21 cellular contexts compared by ENCODE assay signal in genomic region chr6:168071620-168072019, GRCh38. TPM values are rescaled to one million over a fixed set of nuclear protein-coding genes. Genes with fewer than 3 reads are reported as not detected.
DNase-seq lines count a peak whose midpoint lies in the region; ATAC-seq and TF ChIP-seq lines count a peak whose summit lies in the region.
"Had no signal": no experiment of that assay in that cellular context is flagged by ENCODE, and none has a peak within 500 bp of the region (broad histone marks: within the 10 kb centered on the region; RNA-seq: fewer than 3 reads in every experiment).

No MANE protein-coding gene starts in this region.

- no peaks in the 10 kb centered on the region for H3K4me1 ChIP-seq in effector memory CD4-positive, alpha-beta T cell (ENCODE audit: control insufficient read depth, insufficient read depth, low read length, poor library complexity, severe bottlenecking)
- H3K4me1 ChIP-seq: body of pancreas, left lung had no signal

- H3K4me3 ChIP-seq in effector memory CD4-positive, alpha-beta T cell (ENCODE audit: insufficient read depth, low read depth, low read length, poor library complexity, severe bottlenecking) = no peak overlapping the region
- H3K4me3 ChIP-seq: body of pancreas, left lung had no signal

- H3K36me3 Mint-ChIP-seq in WTC11 = no peaks in the 10 kb centered on the region
- H3K36me3 Mint-ChIP-seq: activated CD8-positive, alpha-beta memory T cell treated with anti-CD3 and anti-CD28 coated beads, Interleukin-2, amount 10 ng/mL, durations not matched to agents 7 days and 5 days; stimulated activated memory B cell treated with anti-CD40 and anti-IgM and Interleukin-4, amounts not matched to agents 10 μg/mL and 1 μg/mL and 100 μg/mL, for 72 hours had no signal

- no peaks in the 10 kb centered on the region for H3K27me3 Mint-ChIP-seq in WTC11 (ENCODE audit: low read depth)
- H3K27me3 Mint-ChIP-seq: activated B cell treated with CpG ODN at 0.5 μM for 24 hours; activated CD8-positive, alpha-beta memory T cell treated with anti-CD3 and anti-CD28 coated beads, Interleukin-2, amount 10 ng/mL, durations not matched to agents 7 days and 5 days; stimulated activated memory B cell treated with anti-CD40 and anti-IgM and Interleukin-4, amounts not matched to agents 10 μg/mL and 1 μg/mL and 100 μg/mL, for 72 hours had no signal

- H3K27ac ChIP-seq in effector memory CD4-positive, alpha-beta T cell (ENCODE audit: insufficient read depth, low read length, poor library complexity, severe bottlenecking) = no peak overlapping the region
- H3K27ac ChIP-seq: body of pancreas, left lung had no signal

- peak; percentile 17; the same call in 1 of the 2 replicates for TF ChIP-seq CTCF in WTC11 (IDR thresholded peaks at IDR 0.05)

- no peak overlapping the region for H3K4me3 Mint-ChIP-seq in WTC11
- H3K4me3 Mint-ChIP-seq: activated B cell treated with CpG ODN at 0.5 μM for 24 hours; activated CD8-positive, alpha-beta memory T cell treated with anti-CD3 and anti-CD28 coated beads, Interleukin-2, amount 10 ng/mL, durations not matched to agents 7 days and 5 days; CD4-positive, alpha-beta T cell; stimulated activated memory B cell treated with anti-CD40 and anti-IgM and Interleukin-4, amounts not matched to agents 10 μg/mL and 1 μg/mL and 100 μg/mL, for 72 hours had no signal

- CTCF ChIA-PET in WTC11 (lab: Charles Lee) = interaction anchor here (0.6 to 2.3 kb wide), 11 partner anchors 9 to 61 kb away, joined by 3 to 19 read pairs (median 5); no protein-coding TSS in a partner anchor

- POLR2A ChIA-PET in WTC11 (lab: Charles Lee) = interaction anchor here (0.6 kb wide), 1 partner anchor 18 kb away, joined by 3 read pairs; no protein-coding TSS in a partner anchor

- H3K9me3 Mint-ChIP-seq in WTC11 = no peaks in the 10 kb centered on the region
- H3K9me3 Mint-ChIP-seq: activated B cell treated with CpG ODN at 0.5 μM for 24 hours; CD4-positive, alpha-beta T cell had no signal

- ATAC-seq in WTC11 (peak; percentile 96), HG03442 (IDR thresholded peaks at IDR 0.05; ENCODE audit: unreplicated experiment) (no peak)
- ATAC-seq: activated CD8-positive, alpha-beta memory T cell treated with anti-CD3 and anti-CD28 coated beads, Interleukin-2, amount 10 ng/mL, durations not matched to agents 7 days and 5 days; body of pancreas; left lung had no signal

- DNase-seq in ELF-1 (ENCODE audit: low read depth, low spot score) (peak; percentile 86), HT-29 (ENCODE audit: low spot score) (peak; percentile 32), WTC11 (ENCODE audit: low spot score) (peak; percentile 72), left kidney (ENCODE audit: low read depth, low spot score) (peak; percentile 70), ecto neural progenitor cell (ENCODE audit: low spot score) (no peak)
- DNase-seq in effector CD4-positive, alpha-beta T cell = no peak
- DNase-seq in effector memory CD4-positive, alpha-beta T cell = no peak
- DNase-seq: activated B cell treated with CpG ODN at 0.5 μM for 24 hours; activated CD8-positive, alpha-beta memory T cell treated with anti-CD3 and anti-CD28 coated beads, Interleukin-2, amount 10 ng/mL, durations not matched to agents 7 days and 5 days; CD4-positive, alpha-beta T cell; dermis blood vessel endothelial cell; KG1; left lung; NCI-H1417; NCI-H446; OCI-M1 had no signal

- H3K9me3 ChIP-seq in effector memory CD4-positive, alpha-beta T cell (ENCODE audit: control insufficient read depth, low read length) = no peaks in the 10 kb centered on the region
- H3K9me3 ChIP-seq: body of pancreas, left lung had no signal

- H3K27ac Mint-ChIP-seq in WTC11 = no peak overlapping the region
- H3K27ac Mint-ChIP-seq: activated B cell treated with CpG ODN at 0.5 μM for 24 hours; activated CD8-positive, alpha-beta memory T cell treated with anti-CD3 and anti-CD28 coated beads, Interleukin-2, amount 10 ng/mL, durations not matched to agents 7 days and 5 days; CD4-positive, alpha-beta T cell; stimulated activated memory B cell treated with anti-CD40 and anti-IgM and Interleukin-4, amounts not matched to agents 10 μg/mL and 1 μg/mL and 100 μg/mL, for 72 hours had no signal

- no peaks in the 10 kb centered on the region for H3K27me3 ChIP-seq in effector memory CD4-positive, alpha-beta T cell (replicated peaks; ENCODE audit: control insufficient read depth, insufficient read depth, low read length, poor library complexity, severe bottlenecking)
- H3K27me3 ChIP-seq: body of pancreas, left lung had no signal

- peaks cover 6% of the 10 kb centered on the region for H3K4me1 Mint-ChIP-seq in WTC11
- H3K4me1 Mint-ChIP-seq: activated B cell treated with CpG ODN at 0.5 μM for 24 hours; activated CD8-positive, alpha-beta memory T cell treated with anti-CD3 and anti-CD28 coated beads, Interleukin-2, amount 10 ng/mL, durations not matched to agents 7 days and 5 days; stimulated activated memory B cell treated with anti-CD40 and anti-IgM and Interleukin-4, amounts not matched to agents 10 μg/mL and 1 μg/mL and 100 μg/mL, for 72 hours had no signal

- no peaks in the 10 kb centered on the region for H3K36me3 ChIP-seq in effector memory CD4-positive, alpha-beta T cell (ENCODE audit: control insufficient read depth, insufficient read depth, low read length)
- H3K36me3 ChIP-seq: left lung had no signal

TF ChIP-seq in WTC11, 78 proteins besides CTCF, POLR2A, EP300 and RAD21 (continues in another document):
- TF ChIP-seq ZBTB43 (CRISPR knock-in tag; IDR thresholded peaks at IDR 0.05) (no peak), CREB1 (CRISPR knock-in tag; IDR thresholded peaks at IDR 0.05) (no peak), KAT7 (CRISPR knock-in tag; IDR thresholded peaks at IDR 0.05; ENCODE audit: borderline replicate concordance) (no peak), ATF3 (CRISPR knock-in tag; conservative IDR thresholded peaks at IDR 0.05) (no peak), ESRRA (CRISPR knock-in tag; IDR thresholded peaks at IDR 0.05; ENCODE audit: borderline replicate concordance) (no peak), NR2C2 (CRISPR knock-in tag; IDR thresholded peaks at IDR 0.05) (no peak), AFF4 (CRISPR knock-in tag; IDR thresholded peaks at IDR 0.05; ENCODE audit: borderline replicate concordance) (no peak), ELF4 (CRISPR knock-in tag; IDR thresholded peaks at IDR 0.05; ENCODE audit: low read depth) (no peak), SMAD4 (CRISPR knock-in tag; IDR thresholded peaks at IDR 0.05) (no peak), ATF2 (CRISPR knock-in tag; IDR thresholded peaks at IDR 0.05; ENCODE audit: borderline replicate concordance, low read depth) (no peak), HMGA2 (CRISPR knock-in tag; IDR thresholded peaks at IDR 0.05) (no peak)

RNA-seq across cellular contexts. Expression of gene FRMD1, which starts 7.4 kb away (rescaled TPM):
- total RNA-seq in HT-29 (2014; rRNA removed; shearing (Covaris generic)) = not detected in 2 replicates
- 0.57 to 0.98 TPM (median 0.69 TPM) in 3 replicates for total RNA-seq in WTC11 (2021)
- total RNA-seq: activated B cell treated with CpG ODN at 0.5 μM for 24 hours; activated CD8-positive, alpha-beta memory T cell treated with anti-CD3 and anti-CD28 coated beads, Interleukin-2, amount 10 ng/mL, durations not matched to agents 7 days and 5 days; body of pancreas; CD4-positive, alpha-beta T cell; dermis blood vessel endothelial cell; fibroblast of lung; G401; left lung had no signal

Comparison
In these comparisons a context has a peak if more than half of its experiments do, and no peak if none do; other contexts are left out.
1. DNase-seq: peak in ELF-1 (single experiment), HT-29 (single experiment), WTC11 (single experiment) and left kidney (single experiment); none in ecto neural progenitor cell (single experiment), effector CD4-positive, alpha-beta T cell (single experiment) and effector memory CD4-positive, alpha-beta T cell (0 of 3).